In genomic region chr18:76932026-76932819, GRCh38 we compare ENCODE assay signal across 13 cellular contexts.
DNase-seq lines count a peak whose midpoint lies in the region; ATAC-seq, FAIRE-seq and TF ChIP-seq lines count a peak whose summit lies in the region.
"Had no signal": no experiment of that assay in that cellular context is flagged by ENCODE, and none has a peak within 500 bp of the region (broad histone marks: within the 10 kb centered on the region; RNA-seq: fewer than 3 reads in every experiment).

No MANE protein-coding gene starts in this region.

- no peak for FAIRE-seq in D721Med (lab: Jason Lieb, UNC)

- ATAC-seq in HG03097 (IDR thresholded peaks at IDR 0.05; ENCODE audit: low FRiP score, unreplicated experiment) (no peak), GM18511 (IDR thresholded peaks at IDR 0.05; ENCODE audit: unreplicated experiment) (no peak)

- no peak for TF ChIP-seq CTCF in D721Med (IDR thresholded peaks at IDR 0.05; ENCODE audit: insufficient read depth, missing control alignments)

- DNase-seq in AG08395 (ENCODE audit: low spot score) (peak; percentile 13), LHCN-M2 (ENCODE audit: low read depth) (peak; percentile 55), fibroblast of peridontal ligament (ENCODE audit: extremely low read depth) (peak; percentile 46), non-pigmented ciliary epithelial cell (ENCODE audit: low read depth) (peak; percentile 32), kidney tubule cell (ENCODE audit: low spot score) (no peak), D721Med (ENCODE audit: insufficient read length, low spot score) (no peak)
- DNase-seq: activated CD4-positive, alpha-beta T cell treated with anti-CD3 and anti-CD28 coated beads for 4 hours; foreskin melanocyte; islet precursor cell; NCI-H2171; SW 1271 had no signal

Comparison
In these comparisons a context has a peak if more than half of its experiments do, and no peak if none do; other contexts are left out.
1. DNase-seq: peak in AG08395 (single experiment), LHCN-M2 (single experiment), fibroblast of peridontal ligament (single experiment) and non-pigmented ciliary epithelial cell (single experiment); none in kidney tubule cell (single experiment) and D721Med (single experiment).